In genomic region chr6:47440722-47441121, GRCh38 we compare ENCODE assay signal across 1 cellular context.
TF ChIP-seq lines count a peak whose summit lies in the region.

No MANE protein-coding gene starts in this region.

TF ChIP-seq in K562, 482 proteins besides CTCF, POLR2A, EP300 and RAD21 (continued from another document):
- 0 out of 2 replicates have a peak, but pooled peaks have one; percentile 3 for TF ChIP-seq TFE3 (CRISPR knock-in tag; IDR thresholded peaks at IDR 0.05)
